In the genomic region with DNA sequence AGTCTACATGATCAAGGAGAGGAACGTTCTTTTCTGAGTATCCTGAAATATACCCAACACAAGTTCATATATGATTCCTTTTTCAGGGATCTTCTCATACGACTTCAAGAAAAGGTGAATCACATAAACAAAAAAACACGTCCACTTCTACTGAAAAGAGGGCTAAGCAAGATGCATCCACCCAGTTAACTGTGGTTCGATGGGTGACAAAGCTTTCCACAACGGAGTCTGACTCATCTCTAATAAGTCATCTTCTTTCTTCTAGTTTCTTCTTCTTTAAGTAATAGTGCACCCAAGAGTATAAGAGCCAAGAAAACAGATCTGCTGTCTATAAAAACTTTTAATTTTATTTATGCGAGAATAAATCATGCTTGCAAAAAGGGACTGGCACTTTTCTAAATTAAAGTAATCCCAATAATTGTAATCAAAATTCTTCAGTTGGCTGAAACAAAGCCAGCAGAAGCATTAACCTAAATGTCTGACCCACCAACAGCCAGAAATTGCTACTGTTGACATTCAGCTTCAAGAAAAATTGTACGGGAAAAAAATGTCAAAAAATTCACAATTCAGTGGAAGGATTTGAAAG, we compare ENCODE assay signal across 12 cellular contexts.
A peak's percentile ranks its signal among the peaks of the same experiment; 100 is the strongest.
DNase-seq lines count a peak whose midpoint lies in the region; ATAC-seq and TF ChIP-seq lines count a peak whose summit lies in the region.
"Had no signal": no experiment of that assay in that cellular context is flagged by ENCODE, and none has a peak within 500 bp of the region (broad histone marks: within the 10 kb centered on the region; RNA-seq: fewer than 3 reads in every experiment).

No MANE protein-coding gene starts in this region.

- H3K4me2 ChIP-seq in MM.1S (ENCODE audit: low read depth, low read length), result no peak overlapping the region

- no peaks in the 10 kb centered on the region; the same call in 1 of the 2 replicates for H3F3A ChIP-seq in MM.1S (ENCODE audit: insufficient read depth, low read length)

- H3K4me3 Mint-ChIP-seq in HFFc6, result no peak overlapping the region
- no peak overlapping the region for H3K4me3 Mint-ChIP-seq in activated T-cell treated with anti-CD3 and anti-CD28 coated beads, Interleukin-2, amount 50 U/mL, for 4 hours

- peak; percentile 46 for DNase-seq in EL
- peak; percentile 17 for DNase-seq in HFFc6
- no peak for DNase-seq in activated T-cell treated with anti-CD3 and anti-CD28 coated beads, Interleukin-2, amount 50 U/mL, for 4 hours
- peak; percentile 3 for DNase-seq in hepatic stellate cell (ENCODE audit: low spot score)
- no peak for DNase-seq in MM.1S
- DNase-seq in NOMO-1 treated with DMSO at 0.1 percent for 48 hours (lab: John Stamatoyannopoulos, UW; ENCODE audit: unreplicated experiment), result no peak
- DNase-seq: DMS 273 treated with DMSO at 0.1 percent for 48 hours had no signal

- no peak overlapping the region for H3K27ac Mint-ChIP-seq in HFFc6

- H3K4me3 ChIP-seq in MM.1S (ENCODE audit: low read length), result no peak overlapping the region
- H3K4me3 ChIP-seq: SJSA1 had no signal

- H3K27ac ChIP-seq in MM.1S (ENCODE audit: low read length), result no peak overlapping the region
- H3K27ac ChIP-seq: HL-60, parathyroid adenoma, SJSA1 had no signal

- H3K36me3 ChIP-seq in MM.1S (replicated peaks; ENCODE audit: insufficient read depth, low read length), result no peaks in the 10 kb centered on the region
- H3K36me3 ChIP-seq: SJSA1 had no signal

- H3K9me3 ChIP-seq in MM.1S (replicated peaks; ENCODE audit: insufficient read depth, low read length), result no peaks in the 10 kb centered on the region
- H3K9me3 ChIP-seq: SJSA1 had no signal

- no peaks in the 10 kb centered on the region for H4K20me1 ChIP-seq in MM.1S (ENCODE audit: insufficient read depth, low read length)

- peaks cover 9% of the 10 kb centered on the region for H3K4me1 ChIP-seq in MM.1S (ENCODE audit: low read length)
- H3K4me1 ChIP-seq: parathyroid adenoma had no signal

- no peaks in the 10 kb centered on the region for H3K36me3 Mint-ChIP-seq in HFFc6 (ENCODE audit: low read depth)
- H3K36me3 Mint-ChIP-seq in activated T-cell treated with anti-CD3 and anti-CD28 coated beads, Interleukin-2, amount 50 U/mL, for 4 hours (ENCODE audit: insufficient read depth), result peaks cover 6% of the 10 kb centered on the region

- H3K9me3 Mint-ChIP-seq in HFFc6, result no peaks in the 10 kb centered on the region
- H3K9me3 Mint-ChIP-seq in activated T-cell treated with anti-CD3 and anti-CD28 coated beads, Interleukin-2, amount 50 U/mL, for 4 hours, result no peaks in the 10 kb centered on the region

- H2AFZ ChIP-seq in MM.1S (ENCODE audit: low read length), result no peak overlapping the region
- H2AFZ ChIP-seq: parathyroid adenoma had no signal

- H3K4me1 Mint-ChIP-seq in HFFc6 (ENCODE audit: low read depth), result peaks cover 9% of the 10 kb centered on the region
- H3K4me1 Mint-ChIP-seq in activated T-cell treated with anti-CD3 and anti-CD28 coated beads, Interleukin-2, amount 50 U/mL, for 4 hours (ENCODE audit: low read depth), result peaks cover 37% of the 10 kb centered on the region

- H3K9me2 ChIP-seq in MM.1S (replicated peaks; ENCODE audit: insufficient read depth, low read length), result no peaks in the 10 kb centered on the region

- H3K27me3 Mint-ChIP-seq in HFFc6 (ENCODE audit: insufficient read depth), result peaks cover 6% of the 10 kb centered on the region; the same call in 1 of the 2 replicates
- no peaks in the 10 kb centered on the region for H3K27me3 Mint-ChIP-seq in activated T-cell treated with anti-CD3 and anti-CD28 coated beads, Interleukin-2, amount 50 U/mL, for 4 hours (ENCODE audit: low read depth)

- H3K79me2 ChIP-seq in MM.1S (ENCODE audit: low read length), result no peaks in the 10 kb centered on the region
- H3K79me2 ChIP-seq: parathyroid adenoma had no signal

- TF ChIP-seq CTCF in HFFc6 (IDR thresholded peaks at IDR 0.05), result no peak
- TF ChIP-seq CTCF in MM.1S (IDR thresholded peaks at IDR 0.05; ENCODE audit: low read length), result no peak

- no peaks in the 10 kb centered on the region for H3K27me3 ChIP-seq in MM.1S (replicated peaks; ENCODE audit: insufficient read depth, low read length)

- peak; percentile 85 to 94 for ATAC-seq in activated T-cell treated with anti-CD3 and anti-CD28 coated beads, Interleukin-2, amount 50 U/mL, for 4 hours
- ATAC-seq in HG03159 (IDR thresholded peaks at IDR 0.05; ENCODE audit: unreplicated experiment), result no peak
- no peak for ATAC-seq in HG03520 (IDR thresholded peaks at IDR 0.05; ENCODE audit: unreplicated experiment)

- H3K9ac ChIP-seq in MM.1S (ENCODE audit: low read length), result no peak overlapping the region
- H3K9ac ChIP-seq: parathyroid adenoma had no signal

Comparison
In these comparisons a context has a peak if more than half of its experiments do, and no peak if none do; other contexts are left out.
1. DNase-seq: peak in EL (single experiment), HFFc6 (single experiment) and hepatic stellate cell (single experiment); none in activated T-cell treated with anti-CD3 and anti-CD28 coated beads, Interleukin-2, amount 50 U/mL, for 4 hours (single experiment), MM.1S (single experiment) and NOMO-1 treated with DMSO at 0.1 percent for 48 hours (single experiment).
2. ATAC-seq: peak in activated T-cell treated with anti-CD3 and anti-CD28 coated beads, Interleukin-2, amount 50 U/mL, for 4 hours (2 of 2); none in HG03159 (single experiment) and HG03520 (single experiment).